ENCODE assay signal across 8 cellular contexts in genomic region chr9:74570879-74571512, GRCh38.
A peak's percentile ranks its signal among the peaks of the same experiment; 100 is the strongest.
DNase-seq lines count a peak whose midpoint lies in the region; ATAC-seq and TF ChIP-seq lines count a peak whose summit lies in the region.

No MANE protein-coding gene starts in this region.

- peak; percentile 59 for ATAC-seq in GM21381 (IDR thresholded peaks at IDR 0.05; ENCODE audit: unreplicated experiment)
- no peak for ATAC-seq in activated CD8-positive, alpha-beta T cell treated with anti-CD3 and anti-CD28 coated beads for 36 hours
- no peak for ATAC-seq in HG03565 (IDR thresholded peaks at IDR 0.05; ENCODE audit: unreplicated experiment)

- no peak overlapping the region for H3K4me2 ChIP-seq in KMS-11

- H2AFZ ChIP-seq in KMS-11 (ENCODE audit: low read depth), result no peak overlapping the region

- POLR2A ChIA-PET in activated CD8-positive, alpha-beta T cell treated with anti-CD3 and anti-CD28 coated beads for 36 hours (lab: Charles Lee), result no interaction called here

- H3K79me2 ChIP-seq in KMS-11 (ENCODE audit: insufficient read depth, low read depth), result no peaks in the 10 kb centered on the region

- H3K27me3 Mint-ChIP-seq in activated CD8-positive, alpha-beta T cell treated with anti-CD3 and anti-CD28 coated beads for 36 hours, result peaks cover 1% of the 10 kb centered on the region

- no peaks in the 10 kb centered on the region for H3K36me3 Mint-ChIP-seq in activated CD8-positive, alpha-beta T cell treated with anti-CD3 and anti-CD28 coated beads for 36 hours (ENCODE audit: low read depth)

- H3K9me3 ChIP-seq in vagina, result no peaks in the 10 kb centered on the region

- intact Hi-C loops in activated CD8-positive, alpha-beta T cell treated with anti-CD3 and anti-CD28 coated beads for 36 hours (cut with micrococcal nuclease), result no loop called here
- intact Hi-C loops in vagina (cut with DNase I), result no loop called here

- H3K4me1 ChIP-seq in KMS-11 (ENCODE audit: low read depth, poor library complexity, severe bottlenecking) (peaks cover 64% of the 10 kb centered on the region), vagina (no peaks in the 10 kb centered on the region)

- no peaks in the 10 kb centered on the region for H3K9me3 Mint-ChIP-seq in activated CD8-positive, alpha-beta T cell treated with anti-CD3 and anti-CD28 coated beads for 36 hours

- no peaks in the 10 kb centered on the region for H3K36me3 ChIP-seq in KMS-11 (ENCODE audit: insufficient read depth)
- H3K36me3 ChIP-seq in vagina, result no peaks in the 10 kb centered on the region

- H3K27ac ChIP-seq in KMS-11 (no peak overlapping the region), vagina (no peak overlapping the region)

- H3K4me3 ChIP-seq in KMS-11 (IDR thresholded peaks at IDR 0.05; ENCODE audit: insufficient read depth, low read depth, low read length) (no peak overlapping the region), vagina (no peak overlapping the region)

- TF ChIP-seq POLR2A in vagina (IDR thresholded peaks at IDR 0.05), result no peak

- no peaks in the 10 kb centered on the region for H3K27me3 ChIP-seq in KMS-11 (ENCODE audit: insufficient read depth, low read depth)
- H3K27me3 ChIP-seq in vagina, result no peaks in the 10 kb centered on the region

- no peak overlapping the region for H3K27ac Mint-ChIP-seq in activated CD8-positive, alpha-beta T cell treated with anti-CD3 and anti-CD28 coated beads for 36 hours

- H3K9ac ChIP-seq in KMS-11, result no peak overlapping the region

- TF ChIP-seq CTCF in KMS-11 (conservative IDR thresholded peaks at IDR 0.05; ENCODE audit: low read depth, low read length) (peak; percentile 70), vagina (IDR thresholded peaks at IDR 0.05) (peak in 2 of 3 experiments; percentile 15 to 53)
- TF ChIP-seq CTCF in activated CD8-positive, alpha-beta T cell treated with anti-CD3 and anti-CD28 coated beads for 36 hours (IDR thresholded peaks at IDR 0.05), result peak; percentile 62

- no peak overlapping the region for H3K4me3 Mint-ChIP-seq in activated CD8-positive, alpha-beta T cell treated with anti-CD3 and anti-CD28 coated beads for 36 hours

- CTCF ChIA-PET in activated CD8-positive, alpha-beta T cell treated with anti-CD3 and anti-CD28 coated beads for 36 hours (lab: Charles Lee), result no interaction called here

- DNase-seq in NCI-H345 treated with DMSO at 0.1 percent for 48 hours (lab: John Stamatoyannopoulos, UW; ENCODE audit: unreplicated experiment), result peak; percentile 1
- DNase-seq in NCI-H345 (lab: John Stamatoyannopoulos, UW), result no peak
- peak; percentile 50 for DNase-seq in activated CD8-positive, alpha-beta T cell treated with anti-CD3 and anti-CD28 coated beads for 36 hours
- peak; percentile 71 for DNase-seq in inferior parietal cortex (ENCODE audit: extremely low spot score)
- no peak for DNase-seq in vagina (ENCODE audit: extremely low spot score in 2 of 2)

- no peaks in the 10 kb centered on the region for H4K20me1 ChIP-seq in KMS-11 (ENCODE audit: insufficient read depth)

- H3K4me1 Mint-ChIP-seq in activated CD8-positive, alpha-beta T cell treated with anti-CD3 and anti-CD28 coated beads for 36 hours (ENCODE audit: low read depth), result no peaks in the 10 kb centered on the region

Comparison
In these comparisons a context has a peak if more than half of its experiments do, and no peak if none do; other contexts are left out.
1. DNase-seq: peak in NCI-H345 treated with DMSO at 0.1 percent for 48 hours (single experiment), activated CD8-positive, alpha-beta T cell treated with anti-CD3 and anti-CD28 coated beads for 36 hours (single experiment) and inferior parietal cortex (single experiment); none in NCI-H345 (single experiment) and vagina (0 of 2).
2. Peak in every context shown above with its lines, with median percentiles within 50 percentile points of each other: CTCF ChIP-seq.